1 cellular context compared by ENCODE assay signal in the genomic region with DNA sequence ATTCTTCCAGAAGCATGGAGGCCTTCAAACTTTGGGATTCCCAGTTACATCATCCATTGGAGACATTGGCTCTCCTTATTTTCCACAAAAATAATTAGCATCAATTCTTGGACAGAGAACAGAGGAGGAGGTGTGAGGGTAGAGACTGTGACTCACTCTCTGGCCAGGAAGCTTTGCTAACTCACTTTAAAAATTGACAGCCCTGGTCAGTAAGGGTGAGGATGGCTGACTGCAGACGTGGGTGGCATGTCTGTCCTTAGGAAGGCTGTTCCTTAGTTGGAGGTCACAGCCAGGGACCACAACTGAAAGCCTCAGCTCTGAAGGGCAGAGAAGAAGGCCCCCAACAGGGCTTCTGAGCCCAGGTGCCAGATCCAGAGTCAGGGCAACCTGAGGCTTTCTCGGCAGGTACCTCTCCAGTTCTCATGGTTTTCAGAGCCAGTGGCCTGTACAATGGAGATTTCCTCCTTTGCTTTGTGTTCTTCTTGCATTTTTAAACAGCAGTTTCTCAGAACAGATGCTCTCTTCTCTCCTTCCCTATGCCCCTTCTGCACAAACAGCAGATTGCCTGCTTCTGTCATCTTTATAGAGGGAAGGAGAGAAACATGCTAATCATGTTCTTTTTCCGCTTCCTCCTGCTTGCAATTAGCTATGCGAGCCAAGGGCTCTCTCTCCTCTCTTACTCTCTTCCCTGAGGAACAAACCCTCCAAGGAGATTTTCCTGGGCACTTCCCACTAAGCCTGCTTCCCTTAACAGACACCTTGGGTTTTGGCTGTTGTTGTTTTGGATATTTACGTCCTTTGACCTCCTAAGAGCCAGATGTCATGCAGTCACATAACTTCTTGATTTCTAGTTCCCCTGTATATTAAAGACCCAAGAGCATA.
TF ChIP-seq lines count a peak whose summit lies in the region.

No MANE protein-coding gene starts in this region.

TF ChIP-seq in H1, 55 proteins besides CTCF, POLR2A, EP300 and RAD21:
- TF ChIP-seq JUN (IDR thresholded peaks at IDR 0.05; ENCODE audit: low read depth, low read length) = no peak
- TF ChIP-seq TEAD4 (IDR thresholded peaks at IDR 0.05; ENCODE audit: low read depth, low read length) = no peak
- TF ChIP-seq POU5F1 (IDR thresholded peaks at IDR 0.05; ENCODE audit: low read depth, low read length) = no peak
- no peak for TF ChIP-seq ASH2L (IDR thresholded peaks at IDR 0.05; ENCODE audit: low read length)
- TF ChIP-seq MAFK (IDR thresholded peaks at IDR 0.05; ENCODE audit: low read depth, low read length) = no peak
- TF ChIP-seq HDAC6 (IDR thresholded peaks at IDR 0.05; ENCODE audit: low read depth, low read length) = no peak
